In the genomic region with DNA sequence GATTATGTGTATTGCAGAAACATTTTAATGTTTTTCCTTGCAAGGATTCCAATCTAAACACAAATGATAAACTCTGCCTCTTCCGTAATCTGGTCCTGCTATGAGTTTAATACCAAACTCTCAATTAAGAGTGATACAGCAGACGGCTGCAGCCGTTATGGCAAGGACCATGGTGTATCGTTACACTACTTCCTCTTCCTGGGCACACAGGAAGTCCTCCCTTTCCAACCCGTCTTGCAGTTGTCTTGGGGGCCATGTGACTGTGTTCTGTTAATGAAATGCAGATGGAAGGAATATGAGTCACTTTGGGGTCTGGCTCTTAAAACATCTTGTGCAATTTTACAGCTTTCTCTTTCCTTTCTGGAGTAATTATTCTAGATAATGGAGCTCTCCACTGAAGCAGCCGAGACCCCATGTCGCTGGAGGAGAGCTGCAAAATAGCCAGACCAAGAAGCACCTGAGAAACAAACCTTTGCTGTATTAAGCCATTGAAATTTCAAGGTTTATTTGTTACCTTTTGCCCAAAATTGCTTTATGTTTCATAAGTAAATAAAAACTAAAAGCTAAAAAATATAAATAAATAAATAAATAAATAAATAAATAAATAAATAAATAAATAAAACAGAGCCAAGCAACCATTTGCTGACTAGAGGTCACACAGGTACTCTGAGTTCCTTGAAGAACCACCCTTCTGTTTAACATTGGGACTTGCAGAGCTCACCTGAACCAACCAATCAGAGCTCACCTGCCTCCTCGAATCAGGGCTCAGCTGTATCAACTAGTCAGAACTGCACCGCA, we compare ENCODE assay signal across 11 cellular contexts.
DNase-seq lines count a peak whose midpoint lies in the region; ATAC-seq, FAIRE-seq and TF ChIP-seq lines count a peak whose summit lies in the region.
"Had no signal": no experiment of that assay in that cellular context is flagged by ENCODE, and none has a peak within 500 bp of the region (broad histone marks: within the 10 kb centered on the region; RNA-seq: fewer than 3 reads in every experiment).

No MANE protein-coding gene starts in this region.

- CTCF ChIA-PET in GM12878 (lab: Yijun Ruan, JAX), result interaction anchor here (1.2 kb wide), 1 partner anchor 71 kb away, joined by 3 read pairs; no protein-coding TSS in a partner anchor

- TF ChIP-seq CTCF in GM12878 (IDR thresholded peaks at IDR 0.05 in 2 of 3, conservative IDR thresholded peaks at IDR 0.05 in 1 of 3; ENCODE audit: control insufficient read depth in 2 of 3, extremely low read depth in 1 of 3, insufficient read depth in 1 of 3, low read depth in 3 of 3, low read length in 3 of 3), result no peak

- TF ChIP-seq RAD21 in GM12878 (IDR thresholded peaks at IDR 0.05; ENCODE audit: insufficient read depth, low read depth, low read length), result no peak

- H3K9ac ChIP-seq in GM12878 (ENCODE audit: control insufficient read depth, insufficient read depth, low read length), result no peak overlapping the region

- SMC1A ChIA-PET in GM12878 (lab: Charles Lee; ENCODE audit: uncharacterized antibody, unreplicated experiment), result interaction anchor here (1.0 to 1.3 kb wide), 2 partner anchors 10 to 17 kb away, joined by 3 to 9 read pairs; no protein-coding TSS in a partner anchor

- H3K4me1 ChIP-seq in GM12878 (ENCODE audit: control insufficient read depth, insufficient read depth, low read length), result no peaks in the 10 kb centered on the region

- in situ Hi-C loops in GM12878 (cut with MboI), result no loop called here

- H3K9me3 ChIP-seq in GM12878 (replicated peaks; ENCODE audit: control insufficient read depth, insufficient read depth, low read length), result no peaks in the 10 kb centered on the region

- no peaks in the 10 kb centered on the region for H3K36me3 ChIP-seq in GM12878 (ENCODE audit: control insufficient read depth in 2 of 2, insufficient read depth in 2 of 2, low read length in 1 of 2)

- no peak for TF ChIP-seq EP300 in GM12878 (IDR thresholded peaks at IDR 0.05; ENCODE audit: borderline replicate concordance in 1 of 2, control insufficient read depth in 1 of 2, low read depth in 2 of 2, low read length in 2 of 2)

- no peak for ATAC-seq in GM12878
- ATAC-seq: left colon, PC-3 had no signal

- no peak overlapping the region for H3K27ac ChIP-seq in GM12878 (ENCODE audit: control insufficient read depth, insufficient read depth)

- H3K79me2 ChIP-seq in GM12878 (ENCODE audit: control insufficient read depth, insufficient read depth, low read length), result no peaks in the 10 kb centered on the region

- BruUV-seq in GM12878 (replicated peaks; lab: Mats Ljungman, UMichigan), result no TSS peak

- no peak for TF ChIP-seq POLR2A in GM12878 (IDR thresholded peaks at IDR 0.05; ENCODE audit: low read depth, low read length)

- WGBS in GM12878 (ENCODE audit: insufficient coverage, insufficient replicate concordance, low lambda C conversion rate, missing lambda C conversion rate), result 72% methylated on average over 9 of the region's 9 CpGs

- RAD21 ChIA-PET in GM12878 (lab: Charles Lee; ENCODE audit: unreplicated experiment), result no interaction called here

- no peaks in the 10 kb centered on the region for H4K20me1 ChIP-seq in GM12878 (ENCODE audit: control insufficient read depth, insufficient read depth)

- peak overlapping the region; percentile 15; the same call in 1 of the 2 replicates for H2AFZ ChIP-seq in GM12878 (ENCODE audit: control insufficient read depth, low read depth, low read length)

- intact Hi-C loops in GM12878 (cut with micrococcal nuclease; ENCODE audit: unreplicated experiment), result no loop called here

- H3K27me3 ChIP-seq in GM12878 (replicated peaks in 1 of 2; ENCODE audit: control insufficient read depth in 2 of 2, insufficient read depth in 2 of 2, low read length in 1 of 2), result no peaks in the 10 kb centered on the region

- DNase-seq in ELF-1 (ENCODE audit: low read depth, low spot score) (peak; percentile 14), MV-4-11 (lab: John Stamatoyannopoulos, UW) (peak; percentile 98), GM12878 (ENCODE audit: low read depth, low spot score) (no peak), skeletal muscle cell (ENCODE audit: low read depth) (peak; percentile 54), NCI-H1436 treated with DMSO at 0.1 percent for 48 hours (lab: John Stamatoyannopoulos, UW) (no peak), epidermal melanocyte (ENCODE audit: insufficient read length, low spot score) (no peak), globus pallidus (ENCODE audit: low spot score) (no peak)
- DNase-seq: activated CD4-positive, alpha-beta T cell treated with anti-CD3 and anti-CD28 coated beads for 1 hour; activated naive CD4-positive, alpha-beta T cell treated with anti-CD3 and anti-CD28 coated beads, Interleukin-2, amount 50 U/mL, for 16 hours; left colon; PC-3 had no signal

- no peak overlapping the region for H3K4me3 ChIP-seq in GM12878
- H3K4me3 ChIP-seq in skeletal muscle cell (ENCODE audit: low read depth, low read length), result no peak overlapping the region

- FAIRE-seq in GM12878 (lab: Jason Lieb, UNC), result no peak

- POLR2A ChIA-PET in GM12878 (lab: Charles Lee), result interaction anchor here (0.6 kb wide), 1 partner anchor 20 kb away, joined by 3 read pairs; no protein-coding TSS in a partner anchor

- no peak overlapping the region for H3K4me2 ChIP-seq in GM12878 (ENCODE audit: control insufficient read depth, insufficient read depth)

TF ChIP-seq in GM12878, 131 proteins besides CTCF, POLR2A, EP300 and RAD21:
- no peak for TF ChIP-seq ZBTB11 (CRISPR knock-in tag; IDR thresholded peaks at IDR 0.05)
- 0 out of 2 replicates have a peak, but pooled peaks have one; percentile 22 for TF ChIP-seq GABPA (IDR thresholded peaks at IDR 0.05; ENCODE audit: low read depth)

Comparison
In these comparisons a context has a peak if more than half of its experiments do, and no peak if none do; other contexts are left out.
1. DNase-seq: peak in ELF-1 (single experiment), MV-4-11 (single experiment) and skeletal muscle cell (single experiment); none in GM12878 (single experiment), NCI-H1436 treated with DMSO at 0.1 percent for 48 hours (single experiment), epidermal melanocyte (single experiment) and globus pallidus (single experiment).